In the genomic region with DNA sequence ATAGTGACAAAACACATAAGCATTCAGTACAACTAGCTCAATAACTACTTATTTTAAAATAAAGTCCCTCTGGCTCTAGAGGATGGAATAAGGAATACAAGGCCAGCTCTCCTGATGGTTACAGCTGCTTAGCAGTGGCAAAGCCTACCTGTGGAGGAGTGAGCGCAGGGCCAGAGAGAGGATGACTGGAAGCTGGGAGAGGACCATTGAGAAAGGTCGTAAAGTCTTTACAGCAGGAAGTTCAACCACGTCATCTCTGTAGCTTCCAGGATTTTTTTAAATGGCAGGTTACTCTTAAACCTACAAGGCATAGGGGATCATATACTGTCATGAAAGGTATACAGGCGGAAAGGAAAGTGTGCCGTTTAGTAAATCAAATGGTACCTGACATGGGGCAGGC, we compare ENCODE assay signal across 21 cellular contexts. TPM values are rescaled to one million over a fixed set of nuclear protein-coding genes. Genes with fewer than 3 reads are reported as not detected.
DNase-seq lines count a peak whose midpoint lies in the region; ATAC-seq and TF ChIP-seq lines count a peak whose summit lies in the region.
"Had no signal": no experiment of that assay in that cellular context is flagged by ENCODE, and none has a peak within 500 bp of the region (broad histone marks: within the 10 kb centered on the region; RNA-seq: fewer than 3 reads in every experiment).

No MANE protein-coding gene starts in this region.

- no peaks in the 10 kb centered on the region for H3K9me3 Mint-ChIP-seq in activated naive CD8-positive, alpha-beta T cell treated with anti-CD3 and anti-CD28 coated beads, Interleukin-2, amount 10 ng/mL, durations not matched to agents 7 days and 5 days
- H3K9me3 Mint-ChIP-seq in activated naive CD8-positive, alpha-beta T cell treated with anti-CD3 and anti-CD28 coated beads for 36 hours, result no peaks in the 10 kb centered on the region
- H3K9me3 Mint-ChIP-seq in dendritic cell treated with granulocyte-macrophage colony-stimulating factor and Interleukin-4, amounts not matched to agents 40 ng/mL and 50 ng/mL, for 4 days, result no peaks in the 10 kb centered on the region
- H3K9me3 Mint-ChIP-seq in natural killer cell treated with Interleukin-12 subunit alpha and Interleukin-12 subunit beta and Interleukin-15 and Interleukin-18, amount 100 ng/mL, for 72 hours, result no peaks in the 10 kb centered on the region
- H3K9me3 Mint-ChIP-seq in stimulated activated memory B cell treated with anti-CD40 and anti-IgM and Interleukin-4, amounts not matched to agents 10 μg/mL and 1 μg/mL and 100 μg/mL, for 72 hours, result no peaks in the 10 kb centered on the region
- H3K9me3 Mint-ChIP-seq: central memory CD8-positive, alpha-beta T cell had no signal

- no peaks in the 10 kb centered on the region for H3K36me3 ChIP-seq in vagina
- H3K36me3 ChIP-seq: BLaER1 had no signal

- H3K36me3 Mint-ChIP-seq in activated naive CD8-positive, alpha-beta T cell treated with anti-CD3 and anti-CD28 coated beads, Interleukin-2, amount 10 ng/mL, durations not matched to agents 7 days and 5 days, result peaks cover 14% of the 10 kb centered on the region
- no peaks in the 10 kb centered on the region for H3K36me3 Mint-ChIP-seq in activated naive CD8-positive, alpha-beta T cell treated with anti-CD3 and anti-CD28 coated beads for 36 hours
- H3K36me3 Mint-ChIP-seq in dendritic cell treated with granulocyte-macrophage colony-stimulating factor and Interleukin-4, amounts not matched to agents 40 ng/mL and 50 ng/mL, for 4 days (ENCODE audit: low read depth), result peaks cover 53% of the 10 kb centered on the region
- H3K36me3 Mint-ChIP-seq in natural killer cell treated with Interleukin-12 subunit alpha and Interleukin-12 subunit beta and Interleukin-15 and Interleukin-18, amount 100 ng/mL, for 72 hours, result no peaks in the 10 kb centered on the region
- peaks cover under 1% of the 10 kb centered on the region for H3K36me3 Mint-ChIP-seq in stimulated activated memory B cell treated with anti-CD40 and anti-IgM and Interleukin-4, amounts not matched to agents 10 μg/mL and 1 μg/mL and 100 μg/mL, for 72 hours

- H3K4me1 ChIP-seq in vagina, result peaks cover 94% of the 10 kb centered on the region

- intact Hi-C loops in dendritic cell treated with granulocyte-macrophage colony-stimulating factor and Interleukin-4, amounts not matched to agents 40 ng/mL and 50 ng/mL, for 4 days (cut with micrococcal nuclease), result no loop called here
- intact Hi-C loops in vagina (cut with DNase I), result no loop called here

- H3K9me3 ChIP-seq in vagina, result no peaks in the 10 kb centered on the region
- H3K9me3 ChIP-seq: BLaER1 had no signal

- POLR2A ChIA-PET in activated naive CD8-positive, alpha-beta T cell treated with anti-CD3 and anti-CD28 coated beads, Interleukin-2, amount 10 ng/mL, durations not matched to agents 7 days and 5 days (lab: Charles Lee), result interaction anchor here (1.6 kb wide), 1 partner anchor 11 kb away, joined by 3 read pairs; no protein-coding TSS in a partner anchor

- TF ChIP-seq POLR2A in vagina (IDR thresholded peaks at IDR 0.05), result no peak

- H3K27me3 Mint-ChIP-seq in activated naive CD8-positive, alpha-beta T cell treated with anti-CD3 and anti-CD28 coated beads, Interleukin-2, amount 10 ng/mL, durations not matched to agents 7 days and 5 days, result no peaks in the 10 kb centered on the region
- H3K27me3 Mint-ChIP-seq in activated naive CD8-positive, alpha-beta T cell treated with anti-CD3 and anti-CD28 coated beads for 36 hours, result no peaks in the 10 kb centered on the region
- H3K27me3 Mint-ChIP-seq in dendritic cell treated with granulocyte-macrophage colony-stimulating factor and Interleukin-4, amounts not matched to agents 40 ng/mL and 50 ng/mL, for 4 days, result no peaks in the 10 kb centered on the region
- no peaks in the 10 kb centered on the region for H3K27me3 Mint-ChIP-seq in natural killer cell treated with Interleukin-12 subunit alpha and Interleukin-12 subunit beta and Interleukin-15 and Interleukin-18, amount 100 ng/mL, for 72 hours
- H3K27me3 Mint-ChIP-seq in stimulated activated memory B cell treated with anti-CD40 and anti-IgM and Interleukin-4, amounts not matched to agents 10 μg/mL and 1 μg/mL and 100 μg/mL, for 72 hours, result no peaks in the 10 kb centered on the region
- H3K27me3 Mint-ChIP-seq: activated naive CD8-positive, alpha-beta T cell; central memory CD8-positive, alpha-beta T cell had no signal

- no peaks in the 10 kb centered on the region for H3K27me3 ChIP-seq in vagina
- H3K27me3 ChIP-seq: BLaER1, dorsolateral prefrontal cortex had no signal

- no peak overlapping the region for H3K4me3 Mint-ChIP-seq in activated naive CD8-positive, alpha-beta T cell treated with anti-CD3 and anti-CD28 coated beads, Interleukin-2, amount 10 ng/mL, durations not matched to agents 7 days and 5 days
- no peak overlapping the region for H3K4me3 Mint-ChIP-seq in activated naive CD8-positive, alpha-beta T cell treated with anti-CD3 and anti-CD28 coated beads for 36 hours
- H3K4me3 Mint-ChIP-seq in dendritic cell treated with granulocyte-macrophage colony-stimulating factor and Interleukin-4, amounts not matched to agents 40 ng/mL and 50 ng/mL, for 4 days, result no peak overlapping the region
- no peak overlapping the region for H3K4me3 Mint-ChIP-seq in natural killer cell treated with Interleukin-12 subunit alpha and Interleukin-12 subunit beta and Interleukin-15 and Interleukin-18, amount 100 ng/mL, for 72 hours
- H3K4me3 Mint-ChIP-seq in stimulated activated memory B cell treated with anti-CD40 and anti-IgM and Interleukin-4, amounts not matched to agents 10 μg/mL and 1 μg/mL and 100 μg/mL, for 72 hours, result no peak overlapping the region
- H3K4me3 Mint-ChIP-seq: activated naive CD8-positive, alpha-beta T cell; central memory CD8-positive, alpha-beta T cell had no signal

- DNase-seq in activated naive CD8-positive, alpha-beta T cell treated with anti-CD3 and anti-CD28 coated beads, Interleukin-2, amount 10 ng/mL, durations not matched to agents 7 days and 5 days, result no peak
- no peak for DNase-seq in activated naive CD8-positive, alpha-beta T cell treated with anti-CD3 and anti-CD28 coated beads for 36 hours
- DNase-seq in natural killer cell treated with Interleukin-12 subunit alpha and Interleukin-12 subunit beta and Interleukin-15 and Interleukin-18, amount 100 ng/mL, for 72 hours (ENCODE audit: low spot score), result no peak
- DNase-seq in vagina (ENCODE audit: extremely low spot score in 2 of 2) (no peak), NCI-H2029 treated with DMSO at 0.1 percent for 48 hours (lab: John Stamatoyannopoulos, UW) (no peak)
- DNase-seq: activated CD4-positive, alpha-beta T cell treated with anti-CD3 and anti-CD28 coated beads, Interleukin-2, amount 50 U/mL, for 1 hour; dorsolateral prefrontal cortex; H7; midbrain; NCI-H1092; NCI-H187 treated with DMSO at 0.1 percent for 48 hours; T1000 had no signal

- H3K4me1 Mint-ChIP-seq in activated naive CD8-positive, alpha-beta T cell treated with anti-CD3 and anti-CD28 coated beads, Interleukin-2, amount 10 ng/mL, durations not matched to agents 7 days and 5 days, result peaks cover 59% of the 10 kb centered on the region
- H3K4me1 Mint-ChIP-seq in activated naive CD8-positive, alpha-beta T cell treated with anti-CD3 and anti-CD28 coated beads for 36 hours, result peaks cover 44% of the 10 kb centered on the region
- H3K4me1 Mint-ChIP-seq in dendritic cell treated with granulocyte-macrophage colony-stimulating factor and Interleukin-4, amounts not matched to agents 40 ng/mL and 50 ng/mL, for 4 days (ENCODE audit: low read depth), result peaks cover 80% of the 10 kb centered on the region
- H3K4me1 Mint-ChIP-seq in natural killer cell treated with Interleukin-12 subunit alpha and Interleukin-12 subunit beta and Interleukin-15 and Interleukin-18, amount 100 ng/mL, for 72 hours (ENCODE audit: low read depth in 2 of 2), result peaks cover 60 to 72% of the 10 kb centered on the region in 2 donors
- peaks cover 26% of the 10 kb centered on the region for H3K4me1 Mint-ChIP-seq in stimulated activated memory B cell treated with anti-CD40 and anti-IgM and Interleukin-4, amounts not matched to agents 10 μg/mL and 1 μg/mL and 100 μg/mL, for 72 hours

- ATAC-seq in activated naive CD8-positive, alpha-beta T cell treated with anti-CD3 and anti-CD28 coated beads, Interleukin-2, amount 10 ng/mL, durations not matched to agents 7 days and 5 days (ENCODE audit: low read depth), result no peak
- ATAC-seq in natural killer cell treated with Interleukin-12 subunit alpha and Interleukin-12 subunit beta and Interleukin-15 and Interleukin-18, amount 100 ng/mL, for 72 hours, result no peak
- ATAC-seq in stimulated activated memory B cell treated with anti-CD40 and anti-IgM and Interleukin-4, amounts not matched to agents 10 μg/mL and 1 μg/mL and 100 μg/mL, for 72 hours, result no peak
- ATAC-seq in GM19452 (IDR thresholded peaks at IDR 0.05; ENCODE audit: unreplicated experiment), result no peak
- ATAC-seq: GM12878, Right ventricle myocardium inferior, sciatic nerve had no signal

- H3K27ac ChIP-seq in vagina, result peak overlapping the region; percentile 91

- H3K4me3 ChIP-seq in vagina, result no peak overlapping the region
- H3K4me3 ChIP-seq: BLaER1, dorsolateral prefrontal cortex, GM12878 had no signal

- peak overlapping the region; percentile 10 for H3K27ac Mint-ChIP-seq in activated naive CD8-positive, alpha-beta T cell treated with anti-CD3 and anti-CD28 coated beads, Interleukin-2, amount 10 ng/mL, durations not matched to agents 7 days and 5 days
- H3K27ac Mint-ChIP-seq in activated naive CD8-positive, alpha-beta T cell treated with anti-CD3 and anti-CD28 coated beads for 36 hours, result no peak overlapping the region
- H3K27ac Mint-ChIP-seq in dendritic cell treated with granulocyte-macrophage colony-stimulating factor and Interleukin-4, amounts not matched to agents 40 ng/mL and 50 ng/mL, for 4 days, result peak overlapping the region; percentile 87
- peak overlapping the region; percentile 10 to 82 for H3K27ac Mint-ChIP-seq in natural killer cell treated with Interleukin-12 subunit alpha and Interleukin-12 subunit beta and Interleukin-15 and Interleukin-18, amount 100 ng/mL, for 72 hours
- no peak overlapping the region for H3K27ac Mint-ChIP-seq in stimulated activated memory B cell treated with anti-CD40 and anti-IgM and Interleukin-4, amounts not matched to agents 10 μg/mL and 1 μg/mL and 100 μg/mL, for 72 hours
- H3K27ac Mint-ChIP-seq: activated naive CD8-positive, alpha-beta T cell had no signal

- TF ChIP-seq CTCF in vagina (IDR thresholded peaks at IDR 0.05), result no peak

RNA-seq across cellular contexts. Expression of a gene that starts 26.3 kb away (rescaled TPM):
- total RNA-seq in activated naive CD8-positive, alpha-beta T cell treated with anti-CD3 and anti-CD28 coated beads, Interleukin-2, amount 10 ng/mL, durations not matched to agents 7 days and 5 days, result 10 to 100 TPM; 40.9 to 41.2 TPM
- total RNA-seq in activated naive CD8-positive, alpha-beta T cell treated with anti-CD3 and anti-CD28 coated beads for 36 hours, result 10 to 100 TPM; 15.2 to 15.6 TPM
- 10 to 100 TPM; 15.2 to 21.7 TPM for total RNA-seq in natural killer cell treated with Interleukin-12 subunit alpha and Interleukin-12 subunit beta and Interleukin-15 and Interleukin-18, amount 100 ng/mL, for 72 hours
- 63.6 TPM for total RNA-seq in vagina

Comparison
In these comparisons a context has a peak if more than half of its experiments do, and no peak if none do; other contexts are left out.
1. H3K27ac Mint-ChIP-seq: peak in activated naive CD8-positive, alpha-beta T cell treated with anti-CD3 and anti-CD28 coated beads, Interleukin-2, amount 10 ng/mL, durations not matched to agents 7 days and 5 days (single experiment), dendritic cell treated with granulocyte-macrophage colony-stimulating factor and Interleukin-4, amounts not matched to agents 40 ng/mL and 50 ng/mL, for 4 days (single experiment) and natural killer cell treated with Interleukin-12 subunit alpha and Interleukin-12 subunit beta and Interleukin-15 and Interleukin-18, amount 100 ng/mL, for 72 hours (2 of 2); none in activated naive CD8-positive, alpha-beta T cell treated with anti-CD3 and anti-CD28 coated beads for 36 hours (single experiment) and stimulated activated memory B cell treated with anti-CD40 and anti-IgM and Interleukin-4, amounts not matched to agents 10 μg/mL and 1 μg/mL and 100 μg/mL, for 72 hours (single experiment).